ENCODE assay signal across 8 cellular contexts in the genomic region with DNA sequence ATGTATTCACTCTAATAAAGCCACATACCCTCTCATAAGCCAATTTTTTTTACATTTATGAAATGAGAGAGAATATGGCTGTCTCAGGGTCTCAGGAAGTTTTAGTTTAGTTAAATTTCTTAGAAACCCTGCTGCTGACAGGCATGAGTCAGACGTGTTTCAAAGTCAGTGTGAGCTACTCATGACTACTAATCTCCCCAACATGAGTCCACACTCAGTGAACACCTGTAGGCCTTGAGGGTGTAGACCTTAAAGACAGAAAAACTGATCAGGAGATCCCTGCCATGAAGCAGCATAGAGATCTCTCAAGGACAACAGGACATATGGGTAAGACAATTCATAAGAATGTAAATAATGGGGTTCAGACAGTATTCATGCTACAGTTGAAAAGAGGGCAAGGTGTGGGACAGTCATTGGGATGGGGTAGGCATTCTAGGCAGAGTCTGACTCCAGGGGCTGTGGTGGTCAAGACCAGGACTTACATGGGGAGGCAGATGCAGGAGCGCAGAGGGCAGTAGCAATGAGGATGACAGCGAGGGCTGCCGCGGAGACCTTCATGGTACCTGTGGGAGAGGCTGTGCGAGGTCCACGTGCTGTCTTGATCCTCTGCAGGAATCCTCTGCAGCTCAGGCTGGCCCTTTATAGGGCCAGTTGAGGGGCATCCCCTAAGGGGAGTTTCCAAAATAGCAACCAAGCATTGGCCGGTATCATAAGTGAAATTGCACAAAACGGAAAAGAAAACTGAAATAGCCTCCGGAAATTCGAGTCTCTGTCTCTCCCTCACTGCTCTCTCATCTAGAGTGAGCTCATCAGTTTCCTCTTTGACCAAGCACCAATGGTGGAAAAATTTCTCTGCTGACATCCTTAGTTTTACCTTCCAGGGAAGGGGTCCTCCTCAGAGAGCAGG. TPM values are rescaled to one million over a fixed set of nuclear protein-coding genes. Genes with fewer than 3 reads are reported as not detected.
A peak's percentile ranks its signal among the peaks of the same experiment; 100 is the strongest.
DNase-seq lines count a peak whose midpoint lies in the region; ATAC-seq and TF ChIP-seq lines count a peak whose summit lies in the region.
"Had no signal": no experiment of that assay in that cellular context is flagged by ENCODE, and none has a peak within 500 bp of the region (broad histone marks: within the 10 kb centered on the region; RNA-seq: fewer than 3 reads in every experiment).

Gene CCL5 (minus strand): TSS at position 613 of the 907 bp plus-strand sequence.

- no peak for TF ChIP-seq CTCF in stomach (IDR thresholded peaks at IDR 0.05)

- 66 to 69% (median 66%) methylated on average over 11 of the region's 11 CpGs for WGBS in stomach, 5 donors

- no peaks in the 10 kb centered on the region for H3K36me3 Mint-ChIP-seq in activated naive CD4-positive, alpha-beta T cell treated with anti-CD3 and anti-CD28 coated beads, Interleukin-2, amount 50 U/mL, for 72 hours

- no peaks in the 10 kb centered on the region for H3K9me3 ChIP-seq in stomach

- no peak for TF ChIP-seq EP300 in stomach (IDR thresholded peaks at IDR 0.05)

- TF ChIP-seq POLR2A in stomach (IDR thresholded peaks at IDR 0.05): no peak

- intact Hi-C loops in stomach (cut with DNase I; ENCODE audit: low total_unique reads): no loop called here

- peak within 1 kb of the TSS; percentile 6 to 28 (median 13) for H3K4me3 ChIP-seq in stomach

- no peaks in the 10 kb centered on the region for H3K36me3 ChIP-seq in stomach

- no peaks in the 10 kb centered on the region for H3K27me3 ChIP-seq in stomach

- ATAC-seq in GM18861 (IDR thresholded peaks at IDR 0.05; ENCODE audit: unreplicated experiment) (peak; percentile 86), HG02571 (IDR thresholded peaks at IDR 0.05; ENCODE audit: unreplicated experiment) (peak; percentile 88)
- peak; percentile 88 to 91 for ATAC-seq in activated naive CD4-positive, alpha-beta T cell treated with anti-CD3 and anti-CD28 coated beads, Interleukin-2, amount 50 U/mL, for 72 hours

- peak within 1 kb of the TSS in 4 of 5 donors; percentile 3 to 51 (median 20) for H3K27ac ChIP-seq in stomach

- no peaks in the 10 kb centered on the region for H3K9me3 Mint-ChIP-seq in activated naive CD4-positive, alpha-beta T cell treated with anti-CD3 and anti-CD28 coated beads, Interleukin-2, amount 50 U/mL, for 72 hours
- H3K9me3 Mint-ChIP-seq: neural crest cell had no signal

- DNase-seq in NOMO-1 (lab: John Stamatoyannopoulos, UW; ENCODE audit: unreplicated experiment in 2 of 2) (peak; percentile 74 to 92), stomach (no peak), DMS153 (lab: John Stamatoyannopoulos, UW) (no peak), mesenteric fat pad (ENCODE audit: low spot score) (no peak)
- peak in 1 of 2 donors; percentile 46 for DNase-seq in activated naive CD4-positive, alpha-beta T cell treated with anti-CD3 and anti-CD28 coated beads, Interleukin-2, amount 50 U/mL, for 72 hours (ENCODE audit: low spot score in 2 of 2)

- no peaks in the 10 kb centered on the region for H3K4me1 ChIP-seq in stomach

- H3K27ac Mint-ChIP-seq in activated naive CD4-positive, alpha-beta T cell treated with anti-CD3 and anti-CD28 coated beads, Interleukin-2, amount 50 U/mL, for 72 hours: peak within 1 kb of the TSS; percentile 83 to 92

RNA-seq across cellular contexts. Expression of gene CCL5, which starts in this region (rescaled TPM):
- 10 to 100 TPM; 13.1 to 14.7 TPM for total RNA-seq in activated naive CD4-positive, alpha-beta T cell treated with anti-CD3 and anti-CD28 coated beads, Interleukin-2, amount 50 U/mL, for 72 hours
- total RNA-seq in stomach: 10 to 100 TPM in 1 of 5 donors, 1 to 10 TPM in 2, not detected in 2; 2.0 to 21.7 (median 2.6) TPM
- 10 to 100 TPM in 1 of 3 donors, 1 to 10 TPM in 2; 4.9 to 32.2 (median 5.7) TPM for polyA plus RNA-seq in stomach
- total RNA-seq in mesenteric fat pad: 4.0 TPM
- total RNA-seq: neural crest cell had no signal

Comparison
In these comparisons a context has a peak if more than half of its experiments do, and no peak if none do; other contexts are left out.
1. DNase-seq: peak in NOMO-1 (2 of 2); none in stomach (single experiment), DMS153 (single experiment) and mesenteric fat pad (single experiment).
2. Peak in every context shown above with its lines, with median percentiles within 50 percentile points of each other: ATAC-seq.